In the genomic region with DNA sequence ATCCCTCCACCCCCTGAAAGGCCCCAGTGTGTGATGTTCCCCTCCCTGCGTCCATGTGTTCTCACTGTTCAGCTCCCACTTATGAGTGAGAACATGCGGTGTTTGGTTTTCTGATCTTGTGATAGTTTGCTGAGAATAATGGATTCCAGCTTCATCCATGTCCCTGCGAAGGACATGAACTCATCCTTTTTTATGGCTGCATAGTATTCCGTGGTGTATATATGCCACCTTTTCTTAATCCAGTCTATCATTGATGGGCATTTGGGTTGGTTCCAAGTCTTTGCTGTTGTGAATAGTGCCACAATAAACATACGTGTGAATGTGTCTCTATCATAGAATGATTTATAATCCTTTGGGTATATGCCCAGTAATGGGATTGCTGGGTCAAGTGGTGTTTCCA, we compare ENCODE assay signal across 13 cellular contexts. TPM values are rescaled to one million over a fixed set of nuclear protein-coding genes. Genes with fewer than 3 reads are reported as not detected.
"Had no signal": no experiment of that assay in that cellular context is flagged by ENCODE, and none has a peak within 500 bp of the region (broad histone marks: within the 10 kb centered on the region; RNA-seq: fewer than 3 reads in every experiment).

No MANE protein-coding gene starts in this region.

RNA-seq across cellular contexts. Expression of a gene that starts 55.8 kb away (rescaled TPM):
- total RNA-seq: activated B cell treated with CpG ODN at 0.5 μM for 24 hours; activated CD4-positive, alpha-beta memory T cell treated with anti-CD3 and anti-CD28 coated beads for 36 hours; activated CD4-positive, alpha-beta memory T cell treated with anti-CD3 and anti-CD28 coated beads, Interleukin-2, amount 10 ng/mL, durations not matched to agents 7 days and 5 days; activated CD4-positive, alpha-beta T cell treated with anti-CD3 and anti-CD28 coated beads for 36 hours; activated CD4-positive, alpha-beta T cell treated with anti-CD3 and anti-CD28 coated beads, Interleukin-2, amount 10 ng/mL, durations not matched to agents 24 days and 14 days; activated CD4-positive, alpha-beta T cell treated with anti-CD3 and anti-CD28 coated beads, Interleukin-2, amount 10 ng/mL, durations not matched to agents 7 days and 5 days; activated CD8-positive, alpha-beta memory T cell treated with anti-CD3 and anti-CD28 coated beads for 36 hours; activated CD8-positive, alpha-beta memory T cell treated with anti-CD3 and anti-CD28 coated beads, Interleukin-2, amount 10 ng/mL, durations not matched to agents 7 days and 5 days; activated CD8-positive, alpha-beta T cell treated with anti-CD3 and anti-CD28 coated beads for 36 hours; activated CD8-positive, alpha-beta T cell treated with anti-CD3 and anti-CD28 coated beads, Interleukin-2, amount 10 ng/mL, durations not matched to agents 7 days and 5 days; T-helper 1 cell treated with Interleukin-12 subunit alpha and Interleukin-12 subunit beta and Interleukin-4 antibody, amounts not matched to agents 30 ng/mL and 1 ng/mL, for 36 hours; T-helper 17 cell; T-helper 2 cell treated with Interferon-gamma antibody and Interleukin-4, amounts not matched to agents 100 ng/mL and 5 ng/mL, for 36 hours had no signal
